Comparison of ENCODE assay signal across 8 cellular contexts in genomic region chr22:17706451-17706900, GRCh38.
DNase-seq lines count a peak whose midpoint lies in the region; ATAC-seq and TF ChIP-seq lines count a peak whose summit lies in the region.

No MANE protein-coding gene starts in this region.

- H3K4me1 Mint-ChIP-seq in CD14-positive monocyte, result peaks cover 30% of the 10 kb centered on the region

- peaks cover 0 to 42% of the 10 kb centered on the region in 2 donors for H3K36me3 ChIP-seq in left lung

- H3K27me3 Mint-ChIP-seq in CD14-positive monocyte (ENCODE audit: low read depth in 3 of 3), result no peaks in the 10 kb centered on the region

- peak overlapping the region; percentile 93 to 98 (median 95) for H3K27ac Mint-ChIP-seq in CD14-positive monocyte

- H3K27ac ChIP-seq in cingulate gyrus (ENCODE audit: low read depth, low read length), result peak overlapping the region; percentile 83
- H3K27ac ChIP-seq in left lung, result peak overlapping the region; percentile 76

- TF ChIP-seq CTCF in CD14-positive monocyte (IDR thresholded peaks at IDR 0.05) (no peak), left lung (IDR thresholded peaks at IDR 0.05) (no peak)

- peak overlapping the region; percentile 79 to 92 for H3K4me3 Mint-ChIP-seq in CD14-positive monocyte

- peak overlapping the region in 1 of 2 donors; percentile 22 for H3K4me3 ChIP-seq in left lung

- peaks cover 4 to 23% of the 10 kb centered on the region in 2 donors for H3K4me1 ChIP-seq in left lung

- intact Hi-C loops in CD14-positive monocyte (cut with micrococcal nuclease), result loop anchor here (5.0 kb wide), 1 partner anchor 69 kb away; the partner anchor contains the start of gene BCL2L13 (in 2 of the 2)
- intact Hi-C loops in left lung (cut with DNase I), result loop anchor here in 1 of 2 donors (10.0 kb wide), 1 partner anchor 62 kb away; no protein-coding TSS in a partner anchor

- ATAC-seq in GM19468 (IDR thresholded peaks at IDR 0.05; ENCODE audit: extremely low read depth, unreplicated experiment) (peak; percentile 71), left lung (peak; percentile 95)

- H3K9me3 Mint-ChIP-seq in CD14-positive monocyte, result no peaks in the 10 kb centered on the region

- no peaks in the 10 kb centered on the region for H3K9me3 ChIP-seq in left lung

- peaks cover 17 to 36% of the 10 kb centered on the region in 2 donors for H3K36me3 Mint-ChIP-seq in CD14-positive monocyte

- H3K27me3 ChIP-seq in left lung, result no peaks in the 10 kb centered on the region

- DNase-seq in CD14-positive monocyte (ENCODE audit: low spot score) (peak; percentile 81), HS-5 (ENCODE audit: low read depth) (peak; percentile 83), T1000 (lab: John Stamatoyannopoulos, UW) (peak; percentile 48), left lung (peak in 1 of 2 donors; percentile 48), NCI-H1930 (lab: John Stamatoyannopoulos, UW) (no peak)
- peak; percentile 7 to 31 for DNase-seq in stimulated activated CD4-positive, alpha-beta T cell treated with anti-CD3 and anti-CD28 coated beads, Interleukin-4, amount 100 ng/mL, for 48 hours (ENCODE audit: low read depth in 2 of 2)

Comparison
In these comparisons a context has a peak if more than half of its experiments do, and no peak if none do; other contexts are left out.
1. DNase-seq: peak in CD14-positive monocyte (single experiment), HS-5 (single experiment), T1000 (single experiment) and stimulated activated CD4-positive, alpha-beta T cell treated with anti-CD3 and anti-CD28 coated beads, Interleukin-4, amount 100 ng/mL, for 48 hours (2 of 2); none in NCI-H1930 (0 of 2).